Comparison of ENCODE assay signal across 9 cellular contexts in the genomic region with DNA sequence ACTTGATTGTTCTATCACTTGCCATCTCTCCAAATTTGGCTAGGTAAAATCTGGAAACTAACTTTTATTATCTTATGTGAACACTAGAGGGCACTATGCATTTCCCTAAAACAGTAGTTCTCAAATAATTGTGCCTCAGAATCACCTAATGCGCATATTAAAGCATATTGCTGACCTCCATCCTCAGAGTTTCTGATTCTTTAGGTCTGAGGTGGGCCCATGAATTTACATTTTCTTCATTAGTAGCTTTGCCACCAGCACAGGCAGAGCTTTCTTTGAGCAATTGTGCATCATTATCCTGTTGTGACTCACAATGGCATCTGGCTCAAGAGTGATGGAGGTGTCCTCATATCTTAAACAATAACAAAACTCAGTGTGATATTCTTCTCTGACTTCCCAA. TPM values are rescaled to one million over a fixed set of nuclear protein-coding genes. Genes with fewer than 3 reads are reported as not detected.
DNase-seq lines count a peak whose midpoint lies in the region; ATAC-seq and TF ChIP-seq lines count a peak whose summit lies in the region.
"Had no signal": no experiment of that assay in that cellular context is flagged by ENCODE, and none has a peak within 500 bp of the region (broad histone marks: within the 10 kb centered on the region; RNA-seq: fewer than 3 reads in every experiment).

No MANE protein-coding gene starts in this region.

- TF ChIP-seq CTCF in GM12865 (IDR thresholded peaks at IDR 0.05; ENCODE audit: insufficient read depth, low read depth, low read length, missing control alignments), result peak; percentile 41
- TF ChIP-seq CTCF in hepatocyte (IDR thresholded peaks at IDR 0.05; ENCODE audit: poor library complexity), result peak; percentile 67
- TF ChIP-seq CTCF in ovary (IDR thresholded peaks at IDR 0.05), result no peak

- no peak for TF ChIP-seq EP300 in ovary (IDR thresholded peaks at IDR 0.05)

- no peaks in the 10 kb centered on the region for H3K79me2 ChIP-seq in hepatocyte

- H3K27me3 ChIP-seq in hepatocyte, result no peaks in the 10 kb centered on the region
- no peaks in the 10 kb centered on the region for H3K27me3 ChIP-seq in ovary

- H3K9me3 ChIP-seq in hepatocyte (ENCODE audit: low read depth) (no peaks in the 10 kb centered on the region), ovary (no peaks in the 10 kb centered on the region)

- H4K20me1 ChIP-seq in hepatocyte (ENCODE audit: insufficient read depth, poor library complexity, severe bottlenecking), result no peaks in the 10 kb centered on the region

- no peak overlapping the region for H3K27ac ChIP-seq in hepatocyte
- H3K27ac ChIP-seq in ovary, result no peak overlapping the region

- H3K4me2 ChIP-seq in hepatocyte, result no peak overlapping the region

- H3K4me1 ChIP-seq in hepatocyte (ENCODE audit: insufficient read depth) (no peaks in the 10 kb centered on the region), ovary (ENCODE audit: insufficient read depth) (no peaks in the 10 kb centered on the region)

- H2AFZ ChIP-seq in hepatocyte, result no peak overlapping the region

- H3K36me3 ChIP-seq in hepatocyte (replicated peaks; ENCODE audit: insufficient read depth, low read depth) (no peaks in the 10 kb centered on the region), ovary (no peaks in the 10 kb centered on the region)

- H3K4me3 ChIP-seq in GM12865 (ENCODE audit: low read depth, low read length), result no peak overlapping the region
- no peak overlapping the region for H3K4me3 ChIP-seq in hepatocyte
- no peak overlapping the region for H3K4me3 ChIP-seq in ovary
- H3K4me3 ChIP-seq: lung had no signal

- intact Hi-C loops in ovary (cut with DNase I), result no loop called here

- no peaks in the 10 kb centered on the region for H3K9me2 ChIP-seq in hepatocyte (replicated peaks; ENCODE audit: insufficient read depth)

- 55% methylated on average over 1 of the region's 1 CpG for WGBS in hepatocyte (ENCODE audit: low lambda C conversion rate, missing lambda C conversion rate)
- 43 to 57% (median 53%) methylated on average over 1 of the region's 1 CpG for WGBS in ovary, 3 donors

- TF ChIP-seq POLR2A in ovary (IDR thresholded peaks at IDR 0.05), result no peak

- peak; percentile 56 for ATAC-seq in HG03378 (IDR thresholded peaks at IDR 0.05; ENCODE audit: unreplicated experiment)
- ATAC-seq in GM19324 (IDR thresholded peaks at IDR 0.05; ENCODE audit: low FRiP score, unreplicated experiment), result no peak
- ATAC-seq in HG03439 (IDR thresholded peaks at IDR 0.05; ENCODE audit: unreplicated experiment), result no peak

- peak; percentile 10 for DNase-seq in GM12865 (ENCODE audit: low read depth)
- peak; percentile 25 for DNase-seq in SHP77 treated with DMSO at 0.1 percent for 48 hours (lab: John Stamatoyannopoulos, UW)
- DNase-seq in hepatocyte (ENCODE audit: low spot score), result peak; percentile 21
- DNase-seq in ovary, result no peak
- no peak for DNase-seq in activated naive CD4-positive, alpha-beta T cell treated with Interleukin-2 at 50 U/mL for 16 hours

RNA-seq across cellular contexts. Expression of a gene that starts 17.5 kb away (rescaled TPM):
- total RNA-seq in hepatocyte (9.5 and 12.5 TPM in 2 replicates), ovary (10 to 100 TPM in 1 of 7 donors, 1 to 10 TPM in 3, under 1 TPM in 3; 0.35 to 14.5 (median 2.9) TPM)
- polyA plus RNA-seq in hepatocyte (4.1 and 5.4 TPM in 2 replicates), ovary (10 to 100 TPM in 1 of 2 donors, 1 to 10 TPM in 1; 1.2 to 23.1 TPM)

Comparison
In these comparisons a context has a peak if more than half of its experiments do, and no peak if none do; other contexts are left out.
1. DNase-seq: peak in GM12865 (single experiment), SHP77 treated with DMSO at 0.1 percent for 48 hours (single experiment) and hepatocyte (single experiment); none in ovary (0 of 5) and activated naive CD4-positive, alpha-beta T cell treated with Interleukin-2 at 50 U/mL for 16 hours (single experiment).
2. CTCF ChIP-seq: peak in GM12865 (single experiment) and hepatocyte (single experiment); none in ovary (0 of 3).